Comparison of ENCODE assay signal across 21 cellular contexts in genomic region chr20:16752082-16752481, GRCh38. TPM values are rescaled to one million over a fixed set of nuclear protein-coding genes. Genes with fewer than 3 reads are reported as not detected.
DNase-seq lines count a peak whose midpoint lies in the region; ATAC-seq and TF ChIP-seq lines count a peak whose summit lies in the region.
"Had no signal": no experiment of that assay in that cellular context is flagged by ENCODE, and none has a peak within 500 bp of the region (broad histone marks: within the 10 kb centered on the region; RNA-seq: fewer than 3 reads in every experiment).

No MANE protein-coding gene starts in this region.

- no peak for ATAC-seq in GM21526 (IDR thresholded peaks at IDR 0.05; ENCODE audit: low FRiP score, unreplicated experiment)
- ATAC-seq: GM12878, GM23338, HCT116 had no signal

- DNase-seq in GM10248 (ENCODE audit: extremely low spot score) (peak; percentile 20), GM20000 (ENCODE audit: low spot score) (peak; percentile 14), myocyte (ENCODE audit: low read depth) (peak; percentile 9), COR-L47 (lab: John Stamatoyannopoulos, UW) (no peak), pons (ENCODE audit: low spot score) (no peak), Ammon's horn (ENCODE audit: low spot score) (no peak)
- DNase-seq: AML-193; Calu3; CD4-positive, alpha-beta T cell; CD8-positive, alpha-beta memory T cell; DND-41; H9 had no signal

- no peak for TF ChIP-seq CTCF in GM10248 (IDR thresholded peaks at IDR 0.05; ENCODE audit: control extremely low read depth, extremely low read depth, low read depth, missing control alignments)
- no peak for TF ChIP-seq CTCF in GM20000 (IDR thresholded peaks at IDR 0.05; ENCODE audit: extremely low read depth, missing control alignments)

- POLR2A ChIA-PET in GM10248 (lab: Yijun Ruan, JAX), result no interaction called here

- CTCF ChIA-PET in GM10248 (lab: Yijun Ruan, JAX), result interaction anchor here (0.7 to 2.0 kb wide), 4 partner anchors 9 to 49 kb away, joined by 3 to 13 read pairs (median 4); no protein-coding TSS in a partner anchor

RNA-seq across cellular contexts. Expression of gene OTOR, which starts 3.9 kb away (rescaled TPM):
- not detected in 2 replicates for total RNA-seq in myocyte
- polyA plus RNA-seq in myocyte (2012), result not detected
- total RNA-seq: A172; A673; Calu3; CD4-positive, alpha-beta T cell; CD8-positive, alpha-beta memory T cell; GM12878; GM23338; H4; H9 had no signal
- polyA plus RNA-seq: BJ; CD14-positive monocyte; CD8-positive, alpha-beta memory T cell; GM12878; GM23338 had no signal

RNA-seq across cellular contexts. Expression of gene SNRPB2, which starts 22.3 kb away (rescaled TPM):
- 50.7 and 67.3 TPM in 2 replicates for total RNA-seq in myocyte
- polyA plus RNA-seq in myocyte (2012), result 58.5 TPM

Comparison
In these comparisons a context has a peak if more than half of its experiments do, and no peak if none do; other contexts are left out.
1. DNase-seq: peak in GM10248 (single experiment), GM20000 (single experiment) and myocyte (single experiment); none in COR-L47 (single experiment), pons (single experiment) and Ammon's horn (single experiment).